ENCODE assay signal across 1 cellular context in genomic region chr3:134364936-134365765, GRCh38.
TF ChIP-seq lines count a peak whose summit lies in the region.

No MANE protein-coding gene starts in this region.

TF ChIP-seq in HepG2, 621 proteins besides CTCF, POLR2A, EP300 and RAD21:
- TF ChIP-seq ZNF629 (CRISPR knock-in tag; conservative IDR thresholded peaks at IDR 0.05) (no peak), ZNF576 (CRISPR knock-in tag; IDR thresholded peaks at IDR 0.05) (no peak), ATF7-NPFF (CRISPR knock-in tag; IDR thresholded peaks at IDR 0.05; ENCODE audit: low read depth) (no peak), KMT2B (CRISPR knock-in tag; IDR thresholded peaks at IDR 0.05) (no peak), PCBP1 (IDR thresholded peaks at IDR 0.05; ENCODE audit: borderline replicate concordance, low read depth, low read length) (no peak), EED (CRISPR knock-in tag; IDR thresholded peaks at IDR 0.05) (no peak), MIER2 (CRISPR knock-in tag; IDR thresholded peaks at IDR 0.05) (no peak), NR2F6 (IDR thresholded peaks at IDR 0.05) (no peak), NR2F6 (CRISPR knock-in tag; IDR thresholded peaks at IDR 0.05) (no peak), JDP2 (CRISPR knock-in tag; IDR thresholded peaks at IDR 0.05; ENCODE audit: borderline replicate concordance) (no peak), EZH2 (conservative IDR thresholded peaks at IDR 0.05; ENCODE audit: low read depth, low read length) (no peak), ZEB1 (IDR thresholded peaks at IDR 0.05; ENCODE audit: insufficient replicate concordance, low read depth) (no peak), SALL1 (CRISPR knock-in tag; IDR thresholded peaks at IDR 0.05) (no peak)
